Comparison of ENCODE assay signal across 17 cellular contexts in genomic region chrX:10781847-10782530, GRCh38.
"Had no signal": no experiment of that assay in that cellular context is flagged by ENCODE, and none has a peak within 500 bp of the region (broad histone marks: within the 10 kb centered on the region; RNA-seq: fewer than 3 reads in every experiment).

No MANE protein-coding gene starts in this region.

- H3K27me3 ChIP-seq: ascending aorta, neutrophil, right atrium auricular region, tibial artery had no signal

- ATAC-seq: activated CD8-positive, alpha-beta memory T cell treated with anti-CD3 and anti-CD28 coated beads, Interleukin-2, amount 10 ng/mL, durations not matched to agents 7 days and 5 days; effector memory CD8-positive, alpha-beta T cell had no signal

- H3K27ac ChIP-seq: ascending aorta, neutrophil, right atrium auricular region, skin epidermis, tibial artery, uterus, VCaP had no signal

- H3K27me3 Mint-ChIP-seq: activated CD8-positive, alpha-beta memory T cell treated with anti-CD3 and anti-CD28 coated beads, Interleukin-2, amount 10 ng/mL, durations not matched to agents 7 days and 5 days; activated naive CD4-positive, alpha-beta T cell treated with anti-CD3 and anti-CD28 coated beads, Interleukin-2, amount 10 ng/mL, durations not matched to agents 7 days and 5 days; effector memory CD8-positive, alpha-beta T cell had no signal

- H3K4me1 ChIP-seq: ascending aorta, right atrium auricular region, tibial artery, uterus had no signal

- H3K36me3 Mint-ChIP-seq: activated CD8-positive, alpha-beta memory T cell treated with anti-CD3 and anti-CD28 coated beads, Interleukin-2, amount 10 ng/mL, durations not matched to agents 7 days and 5 days; activated naive CD4-positive, alpha-beta T cell treated with anti-CD3 and anti-CD28 coated beads, Interleukin-2, amount 10 ng/mL, durations not matched to agents 7 days and 5 days had no signal

- H3K4me1 Mint-ChIP-seq: activated CD8-positive, alpha-beta memory T cell treated with anti-CD3 and anti-CD28 coated beads, Interleukin-2, amount 10 ng/mL, durations not matched to agents 7 days and 5 days; activated naive CD4-positive, alpha-beta T cell treated with anti-CD3 and anti-CD28 coated beads, Interleukin-2, amount 10 ng/mL, durations not matched to agents 7 days and 5 days had no signal

- DNase-seq: activated CD4-positive, alpha-beta T cell treated with anti-CD3 and anti-CD28 coated beads for 1 hour; activated CD4-positive, alpha-beta T cell treated with anti-CD3 and anti-CD28 coated beads, Interleukin-2, amount 50 U/mL, for 48 hours; activated CD8-positive, alpha-beta memory T cell treated with anti-CD3 and anti-CD28 coated beads, Interleukin-2, amount 10 ng/mL, durations not matched to agents 7 days and 5 days; activated naive CD4-positive, alpha-beta T cell treated with anti-CD3 and anti-CD28 coated beads, Interleukin-2, amount 10 ng/mL, durations not matched to agents 7 days and 5 days; activated T-cell treated with anti-CD3 and anti-CD28 coated beads, Interleukin-2, amount 50 U/mL, for 1 hour; dermis blood vessel endothelial cell; effector memory CD8-positive, alpha-beta T cell; erythroblast; stimulated activated CD4-positive, alpha-beta T cell treated with anti-CD3 and anti-CD28 coated beads, Interleukin-4, amount 100 ng/mL, for 24 hours; stimulated activated naive CD4-positive, alpha-beta T cell; tibial artery; uterus had no signal

- H3K9me3 Mint-ChIP-seq: activated naive CD4-positive, alpha-beta T cell treated with anti-CD3 and anti-CD28 coated beads, Interleukin-2, amount 10 ng/mL, durations not matched to agents 7 days and 5 days had no signal

- H3K4me3 Mint-ChIP-seq: activated CD8-positive, alpha-beta memory T cell treated with anti-CD3 and anti-CD28 coated beads, Interleukin-2, amount 10 ng/mL, durations not matched to agents 7 days and 5 days; activated naive CD4-positive, alpha-beta T cell treated with anti-CD3 and anti-CD28 coated beads, Interleukin-2, amount 10 ng/mL, durations not matched to agents 7 days and 5 days; effector memory CD8-positive, alpha-beta T cell had no signal

- H3K27ac Mint-ChIP-seq: activated CD8-positive, alpha-beta memory T cell treated with anti-CD3 and anti-CD28 coated beads, Interleukin-2, amount 10 ng/mL, durations not matched to agents 7 days and 5 days; activated naive CD4-positive, alpha-beta T cell treated with anti-CD3 and anti-CD28 coated beads, Interleukin-2, amount 10 ng/mL, durations not matched to agents 7 days and 5 days; effector memory CD8-positive, alpha-beta T cell had no signal
